24 cellular contexts compared by ENCODE assay signal in genomic region chr10:4262870-4263269, GRCh38.
DNase-seq lines count a peak whose midpoint lies in the region; ATAC-seq and TF ChIP-seq lines count a peak whose summit lies in the region.
"Had no signal": no experiment of that assay in that cellular context is flagged by ENCODE, and none has a peak within 500 bp of the region (broad histone marks: within the 10 kb centered on the region; RNA-seq: fewer than 3 reads in every experiment).

No MANE protein-coding gene starts in this region.

- DNase-seq in GM23248 (no peak), NCI-H526 treated with DMSO at 0.1 percent for 48 hours (lab: John Stamatoyannopoulos, UW) (peak; percentile 32), fibroblast of peridontal ligament (ENCODE audit: extremely low read depth) (peak; percentile 14), tibial artery (no peak), mucosa of descending colon (no peak)
- DNase-seq in stimulated activated naive CD4-positive, alpha-beta T cell treated with Interleukin-2 at 50 U/mL for 16 hours (lab: John Stamatoyannopoulos, UW), result no peak
- DNase-seq: Calu3; DMS79 treated with DMSO at 0.1 percent for 48 hours; GF-D8; MV-4-11; NCI-H1105; NCI-H1436 treated with DMSO at 0.1 percent for 48 hours; NCI-H1930; NCI-H2107; NCI-H524; NCI-H82; NK-92 treated with Interleukin-12 subunit alpha and Interleukin-12 subunit beta, amount 100 ng/mL, for 24 hours; PC-9; Right ventricle myocardium superior; RPMI8226 had no signal

- no peak overlapping the region for H3K9ac ChIP-seq in GM23248

- no peak for ATAC-seq in GM19324 (IDR thresholded peaks at IDR 0.05; ENCODE audit: low FRiP score, unreplicated experiment)
- no peak for ATAC-seq in mucosa of descending colon
- ATAC-seq: HCT116, K562 had no signal

- H3K27ac ChIP-seq in GM23248, result no peak overlapping the region
- H3K27ac ChIP-seq in tibial artery, result peak overlapping the region; percentile 81 to 84
- H3K27ac ChIP-seq: PC-9, SJSA1 had no signal

- no peaks in the 10 kb centered on the region for H3K9me2 ChIP-seq in GM23248 (ENCODE audit: insufficient read depth)

- H3K36me3 ChIP-seq in GM23248 (ENCODE audit: low read depth) (no peaks in the 10 kb centered on the region), tibial artery (no peaks in the 10 kb centered on the region), mucosa of descending colon (ENCODE audit: low read depth) (no peaks in the 10 kb centered on the region)
- H3K36me3 ChIP-seq: SJSA1 had no signal

- no peaks in the 10 kb centered on the region for H4K20me1 ChIP-seq in GM23248 (ENCODE audit: insufficient read depth)

- in situ Hi-C loops in GM23248 (cut with MboI), result no loop called here

- H3K4me1 ChIP-seq in GM23248 (ENCODE audit: insufficient read depth) (peaks cover 25% of the 10 kb centered on the region), tibial artery (peaks cover 0 to 57% (median 18%) of the 10 kb centered on the region in 4 donors), mucosa of descending colon (ENCODE audit: low read depth) (peaks cover 16% of the 10 kb centered on the region)
- H3K4me1 ChIP-seq: SJSA1 had no signal

- no peaks in the 10 kb centered on the region for H3K79me2 ChIP-seq in GM23248 (ENCODE audit: insufficient read depth)

- no peak for TF ChIP-seq CTCF in tibial artery (IDR thresholded peaks at IDR 0.05)
- no peak for TF ChIP-seq CTCF in mucosa of descending colon (IDR thresholded peaks at IDR 0.05)

- 0 out of 2 replicates have a peak overlapping the region, but pooled peaks have one; percentile 17 for H2AFZ ChIP-seq in GM23248
- H2AFZ ChIP-seq: PC-9 had no signal

- H3K4me2 ChIP-seq in GM23248 (ENCODE audit: unreplicated experiment), result no peak overlapping the region
- H3K4me2 ChIP-seq: PC-9 had no signal

- intact Hi-C loops in tibial artery (cut with DNase I; ENCODE audit: low total_unique reads) (no loop called here), mucosa of descending colon (cut with DNase I, micrococcal nuclease) (no loop called here)

- no peak overlapping the region for H3K4me3 ChIP-seq in GM23248
- H3K4me3 ChIP-seq in tibial artery, result no peak overlapping the region
- H3K4me3 ChIP-seq in mucosa of descending colon, result no peak overlapping the region
- H3K4me3 ChIP-seq: K562, PC-9, SJSA1 had no signal

- H3K9me3 ChIP-seq in GM23248 (ENCODE audit: low read depth) (no peaks in the 10 kb centered on the region), tibial artery (no peaks in the 10 kb centered on the region), mucosa of descending colon (no peaks in the 10 kb centered on the region)
- H3K9me3 ChIP-seq: SJSA1 had no signal

- H3K27me3 ChIP-seq in GM23248 (replicated peaks; ENCODE audit: insufficient read depth) (no peaks in the 10 kb centered on the region), tibial artery (no peaks in the 10 kb centered on the region)
- H3K27me3 ChIP-seq: SJSA1 had no signal

- WGBS in GM23248 (ENCODE audit: low coverage in 1 of 2, low lambda C conversion rate in 2 of 2, missing lambda C conversion rate in 2 of 2), 2 experiments, result 6 to 18% methylated on average over 1 of the region's 1 CpG

- H3F3A ChIP-seq in GM23248 (ENCODE audit: insufficient read depth), result peaks cover 13% of the 10 kb centered on the region

Comparison
In these comparisons a context has a peak if more than half of its experiments do, and no peak if none do; other contexts are left out.
1. DNase-seq: peak in NCI-H526 treated with DMSO at 0.1 percent for 48 hours (single experiment) and fibroblast of peridontal ligament (single experiment); none in GM23248 (single experiment), tibial artery (0 of 2), mucosa of descending colon (0 of 3) and stimulated activated naive CD4-positive, alpha-beta T cell treated with Interleukin-2 at 50 U/mL for 16 hours (single experiment).